Comparison of ENCODE assay signal across 8 cellular contexts in the genomic region with DNA sequence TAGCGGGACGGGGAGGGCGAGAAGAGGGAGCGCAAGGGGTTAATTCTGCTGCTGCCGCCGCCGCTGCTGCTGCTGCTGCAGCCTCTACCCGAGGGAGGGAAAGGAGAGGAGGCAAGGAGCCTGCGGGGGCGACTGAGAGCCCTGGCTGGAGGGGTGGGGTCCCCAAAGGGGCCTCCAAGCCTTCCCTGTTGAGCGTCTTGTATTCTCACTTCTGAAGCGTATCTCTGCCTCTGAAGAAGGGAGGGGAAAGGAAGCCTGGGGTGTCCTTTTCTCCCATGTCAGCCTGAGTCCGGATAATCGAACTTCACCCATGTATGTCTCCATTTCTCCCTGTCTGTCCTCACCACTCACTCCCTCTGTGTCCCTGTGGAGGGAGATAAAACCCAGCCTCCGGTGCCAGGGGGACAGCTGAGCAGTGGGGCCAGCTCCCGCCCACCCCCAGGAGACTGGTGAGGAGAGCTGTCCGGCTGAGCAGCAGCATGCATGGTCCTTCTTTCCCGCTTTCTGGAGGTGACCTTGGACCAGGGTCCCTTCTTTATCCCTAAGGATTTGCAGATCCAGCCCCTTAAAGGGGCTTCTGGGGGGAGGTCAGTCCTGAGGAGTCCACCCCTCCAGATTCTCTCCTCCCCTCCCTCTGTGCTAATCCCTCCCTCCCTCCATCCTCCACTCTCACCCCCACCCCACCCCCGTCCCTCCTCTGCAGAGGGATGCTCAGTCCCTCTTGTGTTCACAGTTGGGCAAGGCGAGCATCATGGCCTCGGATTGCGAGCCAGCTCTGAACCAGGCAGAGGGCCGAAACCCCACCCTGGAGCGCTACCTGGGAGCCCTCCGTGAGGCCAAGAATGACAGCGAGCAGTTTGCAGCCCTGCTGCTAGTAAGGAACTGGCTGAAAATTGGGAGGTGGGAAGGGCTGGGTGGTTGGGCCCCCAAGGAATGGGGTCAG. TPM values are rescaled to one million over a fixed set of nuclear protein-coding genes. Genes with fewer than 3 reads are reported as not detected.
A peak's percentile ranks its signal among the peaks of the same experiment; 100 is the strongest.
DNase-seq lines count a peak whose midpoint lies in the region; ATAC-seq and TF ChIP-seq lines count a peak whose summit lies in the region.

No MANE protein-coding gene starts in this region.

- H3K9ac ChIP-seq in SU-DHL-6 (ENCODE audit: low read length): peak overlapping the region; percentile 79

- H3K9me3 ChIP-seq in SU-DHL-6 (ENCODE audit: insufficient read depth, low read length) (no peaks in the 10 kb centered on the region), neutrophil (no peaks in the 10 kb centered on the region)

- no peaks in the 10 kb centered on the region for H4K20me1 ChIP-seq in SU-DHL-6 (ENCODE audit: low read depth, low read length)

- peaks cover 3% of the 10 kb centered on the region for H3K36me3 Mint-ChIP-seq in activated CD4-positive, alpha-beta T cell treated with anti-CD3 and anti-CD28 coated beads for 36 hours (ENCODE audit: low read depth)
- peaks cover 12% of the 10 kb centered on the region for H3K36me3 Mint-ChIP-seq in endothelial cell (ENCODE audit: low read depth, unreplicated experiment)

- H3K4me2 ChIP-seq in SU-DHL-6 (ENCODE audit: low read depth, low read length, poor library complexity, severe bottlenecking): peak overlapping the region; percentile 66

- intact Hi-C loops in activated CD4-positive, alpha-beta T cell treated with anti-CD3 and anti-CD28 coated beads for 36 hours (cut with DNase I, micrococcal nuclease): loop anchor here (1.0 to 10.0 kb wide), 5 partner anchors 51 to 826 kb away; partner anchors contain the start of genes PSMB2 (in 1 of the 2), SFPQ (in 1 of the 2) and STK40 (in 1 of the 2)

- no peak for ATAC-seq in activated CD4-positive, alpha-beta T cell treated with anti-CD3 and anti-CD28 coated beads for 36 hours
- no peak for ATAC-seq in GM21737 (IDR thresholded peaks at IDR 0.05; ENCODE audit: unreplicated experiment)
- ATAC-seq in HG03571 (IDR thresholded peaks at IDR 0.05; ENCODE audit: unreplicated experiment): no peak

- peaks cover 12% of the 10 kb centered on the region; the same call in 1 of the 2 replicates for H3F3A ChIP-seq in SU-DHL-6 (ENCODE audit: insufficient read depth)

- CTCF ChIA-PET in activated CD4-positive, alpha-beta T cell treated with anti-CD3 and anti-CD28 coated beads for 36 hours (lab: Charles Lee): interaction anchor here (0.5 to 3.0 kb wide), 6 partner anchors 10 to 255 kb away, joined by 3 to 14 read pairs (median 6); no protein-coding TSS in a partner anchor
- CTCF ChIA-PET in GM10248 (lab: Yijun Ruan, JAX): interaction anchor here (0.7 to 2.2 kb wide), 4 partner anchors 11 to 107 kb away, joined by 3 to 7 read pairs (median 3); no protein-coding TSS in a partner anchor

- H3K27ac ChIP-seq in SU-DHL-6 (ENCODE audit: low read depth, low read length) (peak overlapping the region; percentile 47), neutrophil (peak overlapping the region; percentile 97)

- H3K27me3 Mint-ChIP-seq in activated CD4-positive, alpha-beta T cell treated with anti-CD3 and anti-CD28 coated beads for 36 hours: no peaks in the 10 kb centered on the region
- peaks cover 10% of the 10 kb centered on the region for H3K27me3 Mint-ChIP-seq in endothelial cell (ENCODE audit: unreplicated experiment)

- H3K4me1 ChIP-seq in neutrophil (ENCODE audit: control insufficient read depth in 1 of 2, insufficient read depth in 1 of 2, low read depth in 1 of 2, low read length in 1 of 2): peaks cover 50 to 61% of the 10 kb centered on the region in 2 experiments

- H3K4me3 Mint-ChIP-seq in activated CD4-positive, alpha-beta T cell treated with anti-CD3 and anti-CD28 coated beads for 36 hours: peak overlapping the region; percentile 98
- H3K4me3 Mint-ChIP-seq in endothelial cell (ENCODE audit: unreplicated experiment): peak overlapping the region; percentile 96

- DNase-seq in activated CD4-positive, alpha-beta T cell treated with anti-CD3 and anti-CD28 coated beads for 36 hours: peak; percentile 55
- DNase-seq in activated CD4-positive, alpha-beta T cell treated with anti-CD3 and anti-CD28 coated beads for 48 hours: no peak
- DNase-seq in endothelial cell (ENCODE audit: low spot score) (no peak), GM10248 (ENCODE audit: extremely low spot score) (no peak)

- peak overlapping the region; percentile 86 for H3K4me3 ChIP-seq in SU-DHL-6 (ENCODE audit: insufficient read depth, low read length, poor library complexity, severe bottlenecking)
- peak overlapping the region; percentile 84 to 96 for H3K4me3 ChIP-seq in neutrophil (ENCODE audit: low read depth in 1 of 2, low read length in 1 of 2)

- no peaks in the 10 kb centered on the region for H3K9me3 Mint-ChIP-seq in activated CD4-positive, alpha-beta T cell treated with anti-CD3 and anti-CD28 coated beads for 36 hours (ENCODE audit: low read depth)
- H3K9me3 Mint-ChIP-seq in endothelial cell (ENCODE audit: unreplicated experiment): no peaks in the 10 kb centered on the region

- POLR2A ChIA-PET in activated CD4-positive, alpha-beta T cell treated with anti-CD3 and anti-CD28 coated beads for 36 hours (lab: Charles Lee): interaction anchor here (0.7 to 1.2 kb wide), 3 partner anchors 18 to 226 kb away, joined by 3 to 5 read pairs (median 3); no protein-coding TSS in a partner anchor
- POLR2A ChIA-PET in GM10248 (lab: Yijun Ruan, JAX): interaction anchor here (0.6 kb wide), 3 partner anchors 18 to 271 kb away, joined by 4 read pairs; no protein-coding TSS in a partner anchor

- peaks cover 29% of the 10 kb centered on the region for H3K79me2 ChIP-seq in SU-DHL-6 (ENCODE audit: insufficient read depth, low read length)

- H3K36me3 ChIP-seq in SU-DHL-6 (ENCODE audit: low read length) (no peaks in the 10 kb centered on the region), neutrophil (peaks cover 4% of the 10 kb centered on the region)

- peak overlapping the region; percentile 49 for H2AFZ ChIP-seq in SU-DHL-6 (ENCODE audit: low read depth, low read length, severe bottlenecking)

- peaks cover 48% of the 10 kb centered on the region for H3K4me1 Mint-ChIP-seq in activated CD4-positive, alpha-beta T cell treated with anti-CD3 and anti-CD28 coated beads for 36 hours
- H3K4me1 Mint-ChIP-seq in endothelial cell (ENCODE audit: unreplicated experiment): peaks cover 26% of the 10 kb centered on the region

- TF ChIP-seq CTCF in SU-DHL-6 (IDR thresholded peaks at IDR 0.05; ENCODE audit: insufficient read depth, low read length, poor library complexity, severe bottlenecking) (no peak), endothelial cell (IDR thresholded peaks at IDR 0.05; ENCODE audit: unreplicated experiment) (no peak), neutrophil (IDR thresholded peaks at IDR 0.05) (no peak), GM10248 (IDR thresholded peaks at IDR 0.05; ENCODE audit: control extremely low read depth, extremely low read depth, low read depth, missing control alignments) (no peak)

- peak overlapping the region; percentile 97 for H3K27ac Mint-ChIP-seq in activated CD4-positive, alpha-beta T cell treated with anti-CD3 and anti-CD28 coated beads for 36 hours
- H3K27ac Mint-ChIP-seq in endothelial cell (ENCODE audit: unreplicated experiment): peak overlapping the region; percentile 93

- no peaks in the 10 kb centered on the region for H3K9me2 ChIP-seq in SU-DHL-6 (replicated peaks; ENCODE audit: insufficient read depth, low read length)

- no peaks in the 10 kb centered on the region for H3K27me3 ChIP-seq in SU-DHL-6 (ENCODE audit: low read length)
- no peaks in the 10 kb centered on the region for H3K27me3 ChIP-seq in neutrophil

RNA-seq across cellular contexts. Expression of gene NCDN, which starts 1.0 kb away (rescaled TPM):
- total RNA-seq in activated CD4-positive, alpha-beta T cell treated with anti-CD3 and anti-CD28 coated beads for 36 hours: 10 to 100 TPM; 21.1 to 23.4 TPM
- 21.6 TPM for total RNA-seq in endothelial cell (ENCODE audit: unreplicated experiment)

RNA-seq across cellular contexts. Expression of gene KIAA0319L, which starts 1.4 kb away (rescaled TPM):
- 10 to 100 TPM; 26.5 to 28.1 TPM for total RNA-seq in activated CD4-positive, alpha-beta T cell treated with anti-CD3 and anti-CD28 coated beads for 36 hours
- 69.2 TPM for total RNA-seq in endothelial cell (ENCODE audit: unreplicated experiment)

RNA-seq across cellular contexts. Expression of gene TFAP2E, which starts 14.5 kb away (rescaled TPM):
- under 1 TPM; 0.53 to 0.58 TPM for total RNA-seq in activated CD4-positive, alpha-beta T cell treated with anti-CD3 and anti-CD28 coated beads for 36 hours
- total RNA-seq in endothelial cell (ENCODE audit: unreplicated experiment): 3.6 TPM
